23 cellular contexts compared by ENCODE assay signal in the genomic region with DNA sequence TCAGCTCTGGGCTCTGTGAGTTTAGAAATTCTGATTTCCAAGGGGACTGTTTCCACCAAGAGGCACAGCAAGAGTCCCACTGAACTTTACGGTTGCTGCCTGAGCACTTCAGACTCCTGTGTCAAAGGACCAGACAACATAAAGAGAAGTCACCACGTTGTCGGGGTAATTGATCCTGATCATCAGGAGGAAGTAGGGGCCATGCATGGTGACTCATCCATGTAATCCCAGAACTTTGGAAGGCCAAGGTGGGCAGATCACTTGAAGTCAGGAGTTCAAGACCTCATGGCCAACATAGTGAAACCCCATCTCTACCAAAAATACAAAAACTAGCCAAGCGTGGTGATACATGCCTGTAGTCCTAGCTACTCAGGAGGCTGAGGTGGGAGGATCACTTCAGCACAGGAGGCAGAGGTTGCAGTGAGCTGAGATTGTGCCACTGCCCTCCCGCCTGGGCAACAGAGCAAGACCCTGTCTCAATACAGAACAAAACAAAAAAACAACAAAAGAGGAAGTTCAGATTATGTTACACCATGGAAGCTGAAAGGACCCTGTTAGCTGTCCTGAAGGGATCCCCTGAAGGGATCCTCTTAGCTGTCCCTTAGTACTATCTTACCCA.
"Had no signal": no experiment of that assay in that cellular context is flagged by ENCODE, and none has a peak within 500 bp of the region (broad histone marks: within the 10 kb centered on the region; RNA-seq: fewer than 3 reads in every experiment).

No MANE protein-coding gene starts in this region.

- FAIRE-seq: endometrium, frontal cortex, islet of Langerhans, pancreas had no signal

- H3K27me3 ChIP-seq: pancreas, thyroid gland, vagina had no signal

- H3K36me3 ChIP-seq: heart left ventricle, pancreas, suprapubic skin, thyroid gland, vagina had no signal

- ATAC-seq: esophagus mucosa; heart left ventricle; pancreas; right cardiac atrium; stimulated activated effector memory CD8-positive, alpha-beta T cell treated with anti-CD3 and anti-CD28 coated beads, Interleukin-12 subunit alpha, Interleukin-12 subunit beta, amount 100 ng/mL, for 72 hours; stimulated activated naive CD8-positive, alpha-beta T cell treated with anti-CD3 and anti-CD28 coated beads, Interleukin-15, Interleukin-2, amounts not matched to agents 100 U/mL and 50 U/mL, for 24 hours had no signal

- H3K4me1 ChIP-seq: heart left ventricle, pancreas, suprapubic skin, thyroid gland, vagina had no signal

- H3K27ac ChIP-seq: heart left ventricle, pancreas, suprapubic skin, thyroid gland, vagina had no signal

- H3K4me3 ChIP-seq: heart left ventricle, pancreas, suprapubic skin, thyroid gland, vagina had no signal

- DNase-seq: effector memory CD4-positive, alpha-beta T cell; heart left ventricle; hippocampal formation; kidney glomerular epithelial cell; mesendoderm; naive B cell; occipital lobe; pancreas; right cardiac atrium; stimulated activated CD4-positive, alpha-beta T cell treated with anti-CD3 and anti-CD28 coated beads, Interleukin-4, amount 100 ng/mL, for 1 hour; stimulated activated CD8-positive, alpha-beta memory T cell treated with anti-CD3 and anti-CD28 coated beads, Interleukin-4, amount 100 ng/mL, for 48 hours; stimulated activated naive CD8-positive, alpha-beta T cell treated with anti-CD3 and anti-CD28 coated beads, Interleukin-15, Interleukin-2, amounts not matched to agents 100 U/mL and 50 U/mL, for 24 hours; thyroid gland had no signal

- H3K27ac Mint-ChIP-seq: nephron; progenitor cell of endocrine pancreas; stimulated activated effector memory CD8-positive, alpha-beta T cell treated with anti-CD3 and anti-CD28 coated beads, Interleukin-12 subunit alpha, Interleukin-12 subunit beta, amount 100 ng/mL, for 72 hours; type B pancreatic cell had no signal

- H3K9me3 ChIP-seq: heart left ventricle, pancreas, suprapubic skin, thyroid gland, vagina had no signal

- H3K4me1 Mint-ChIP-seq: nephron; stimulated activated effector memory CD8-positive, alpha-beta T cell treated with anti-CD3 and anti-CD28 coated beads, Interleukin-12 subunit alpha, Interleukin-12 subunit beta, amount 100 ng/mL, for 72 hours had no signal

- H3K36me3 Mint-ChIP-seq: naive B cell; stimulated activated effector memory CD8-positive, alpha-beta T cell treated with anti-CD3 and anti-CD28 coated beads, Interleukin-12 subunit alpha, Interleukin-12 subunit beta, amount 100 ng/mL, for 72 hours; type B pancreatic cell had no signal

- H3K9me3 Mint-ChIP-seq: nephron; stimulated activated effector memory CD8-positive, alpha-beta T cell treated with anti-CD3 and anti-CD28 coated beads, Interleukin-12 subunit alpha, Interleukin-12 subunit beta, amount 100 ng/mL, for 72 hours; type B pancreatic cell had no signal

- H3K4me3 Mint-ChIP-seq: naive B cell; nephron; stimulated activated effector memory CD8-positive, alpha-beta T cell treated with anti-CD3 and anti-CD28 coated beads, Interleukin-12 subunit alpha, Interleukin-12 subunit beta, amount 100 ng/mL, for 72 hours; type B pancreatic cell had no signal
